ENCODE assay signal across 16 cellular contexts in the genomic region with DNA sequence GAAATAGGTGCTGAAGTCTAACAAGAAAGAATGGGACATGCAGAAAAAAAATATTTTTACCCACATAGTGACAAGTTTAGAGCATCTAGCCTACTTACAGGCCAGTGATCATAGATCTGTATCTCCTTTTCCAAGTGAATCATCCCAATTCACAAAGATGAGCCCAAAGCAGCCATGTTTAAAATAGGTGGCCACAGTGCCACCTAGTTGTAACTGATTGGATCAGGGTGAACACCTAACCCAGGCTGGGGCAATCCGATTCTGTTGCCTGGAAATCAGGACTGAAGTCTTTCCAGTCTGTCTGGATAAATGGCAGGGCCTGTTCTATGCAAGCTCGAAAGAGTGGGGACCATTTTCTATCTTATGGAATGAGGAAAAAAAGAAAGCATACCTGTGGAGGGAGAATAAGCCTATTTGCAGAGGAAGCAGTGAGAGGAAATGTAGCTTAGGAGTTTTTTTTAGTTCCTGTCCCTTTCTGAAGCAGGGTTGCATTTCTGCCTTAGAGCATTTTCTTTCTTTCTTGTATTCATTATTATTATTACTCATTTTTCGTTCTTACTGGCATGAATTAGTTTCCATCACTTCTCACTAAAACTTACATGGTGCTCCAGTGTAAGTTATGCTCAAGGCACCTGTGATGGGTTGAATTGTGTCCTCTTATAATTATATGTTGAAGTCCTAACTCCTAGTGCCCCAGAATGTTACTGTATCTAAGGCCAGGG.
DNase-seq lines count a peak whose midpoint lies in the region; ATAC-seq, FAIRE-seq and TF ChIP-seq lines count a peak whose summit lies in the region.
"Had no signal": no experiment of that assay in that cellular context is flagged by ENCODE, and none has a peak within 500 bp of the region (broad histone marks: within the 10 kb centered on the region; RNA-seq: fewer than 3 reads in every experiment).

No MANE protein-coding gene starts in this region.

- H3K9me2 ChIP-seq in DOHH2 (replicated peaks; ENCODE audit: control insufficient read depth, low read length) (no peaks in the 10 kb centered on the region), OCI-LY7 (ENCODE audit: insufficient read depth, low read length) (no peaks in the 10 kb centered on the region)

- no peaks in the 10 kb centered on the region for H3F3A ChIP-seq in DOHH2 (ENCODE audit: control insufficient read depth, insufficient read depth)

- CTCF ChIA-PET in OCI-LY7 (lab: Charles Lee; ENCODE audit: unreplicated experiment): interaction anchor here (0.6 kb wide), 1 partner anchor 636 kb away, joined by 3 read pairs; no protein-coding TSS in a partner anchor

- intact Hi-C loops in OCI-LY7 (cut with micrococcal nuclease; ENCODE audit: unreplicated experiment): no loop called here
- intact Hi-C loops in Right ventricle myocardium superior (cut with DNase I): no loop called here

- no peaks in the 10 kb centered on the region for H4K20me1 ChIP-seq in DOHH2 (ENCODE audit: control insufficient read depth, insufficient read depth, low read depth, low read length)
- H4K20me1 ChIP-seq in OCI-LY7 (ENCODE audit: insufficient read depth, low read length): no peaks in the 10 kb centered on the region

- H2AFZ ChIP-seq in OCI-LY7 (ENCODE audit: low read length): no peak overlapping the region

- H3K27ac ChIP-seq in DOHH2 (ENCODE audit: low read depth, low read length) (no peak overlapping the region), OCI-LY7 (ENCODE audit: low read depth, low read length, poor library complexity, severe bottlenecking) (no peak overlapping the region)
- H3K27ac ChIP-seq: body of pancreas, skin epidermis, thoracic aorta had no signal

- H3K4me1 ChIP-seq in DOHH2 (ENCODE audit: control insufficient read depth, low read length) (no peaks in the 10 kb centered on the region), OCI-LY7 (ENCODE audit: insufficient read depth, low read length, poor library complexity, severe bottlenecking) (no peaks in the 10 kb centered on the region)
- H3K4me1 ChIP-seq: body of pancreas had no signal

- peak; percentile 33 for TF ChIP-seq CTCF in DOHH2 (IDR thresholded peaks at IDR 0.05; ENCODE audit: low read depth, low read length, poor library complexity, severe bottlenecking)
- TF ChIP-seq CTCF in OCI-LY7 (conservative IDR thresholded peaks at IDR 0.05; ENCODE audit: low read length): peak; percentile 63

- ATAC-seq in HG02571 (IDR thresholded peaks at IDR 0.05; ENCODE audit: unreplicated experiment) (no peak), GM21390 (IDR thresholded peaks at IDR 0.05; ENCODE audit: unreplicated experiment) (no peak), GM19324 (IDR thresholded peaks at IDR 0.05; ENCODE audit: low FRiP score, unreplicated experiment) (no peak), Right ventricle myocardium superior (ENCODE audit: poor library complexity) (no peak)
- ATAC-seq: body of pancreas had no signal

- H3K36me3 ChIP-seq in DOHH2 (ENCODE audit: control insufficient read depth, low read length): no peaks in the 10 kb centered on the region
- no peaks in the 10 kb centered on the region for H3K36me3 ChIP-seq in OCI-LY7 (ENCODE audit: insufficient read depth, low read length)
- H3K36me3 ChIP-seq: thoracic aorta had no signal

- no TSS peak for BruUV-seq in OCI-LY7 (replicated peaks; lab: Mats Ljungman, UMichigan)

- POLR2A ChIA-PET in OCI-LY7 (lab: Charles Lee): interaction anchor here (0.6 to 0.8 kb wide), 3 partner anchors 9 to 350 kb away, joined by 3 read pairs; no protein-coding TSS in a partner anchor

- H3K4me3 ChIP-seq in DOHH2 (ENCODE audit: low read length) (no peak overlapping the region), OCI-LY7 (ENCODE audit: low read depth, low read length, poor library complexity, severe bottlenecking) (no peak overlapping the region)
- H3K4me3 ChIP-seq: body of pancreas, skin epidermis, thoracic aorta had no signal

- H3K27me3 ChIP-seq in DOHH2 (ENCODE audit: control insufficient read depth, low read length): no peaks in the 10 kb centered on the region
- H3K27me3 ChIP-seq: body of pancreas had no signal

- H3K79me2 ChIP-seq in DOHH2 (ENCODE audit: control insufficient read depth, low read length) (no peaks in the 10 kb centered on the region), OCI-LY7 (ENCODE audit: insufficient read depth, low read depth, low read length) (no peaks in the 10 kb centered on the region)

- DNase-seq in H54 (ENCODE audit: insufficient read length, low spot score) (no peak), OCI-LY7 (ENCODE audit: low spot score) (peak; percentile 2), iPS-NIHi11 (ENCODE audit: low spot score) (peak; percentile 35), Right ventricle myocardium superior (no peak)
- DNase-seq: activated CD4-positive, alpha-beta T cell treated with anti-CD3 and anti-CD28 coated beads, Interleukin-2, amount 50 U/mL, for 1 hour; CD4-positive, CD25-positive, alpha-beta regulatory T cell; KBM-7; NCI-H2171 had no signal

- H3K4me2 ChIP-seq in DOHH2 (ENCODE audit: low read length) (no peak overlapping the region), OCI-LY7 (ENCODE audit: low read length) (no peak overlapping the region)

- no peaks in the 10 kb centered on the region for H3K9me3 ChIP-seq in DOHH2 (ENCODE audit: control insufficient read depth, insufficient read depth, low read length)
- H3K9me3 ChIP-seq in OCI-LY7 (ENCODE audit: low read length): no peaks in the 10 kb centered on the region
- H3K9me3 ChIP-seq: body of pancreas, thoracic aorta had no signal

- TF ChIP-seq POLR2A in H54 (IDR thresholded peaks at IDR 0.05; ENCODE audit: low read depth, low read length): no peak

- peak; percentile 52 for FAIRE-seq in H54 (lab: Jason Lieb, UNC)
- FAIRE-seq: GM19239 had no signal

Comparison
In these comparisons a context has a peak if more than half of its experiments do, and no peak if none do; other contexts are left out.
1. DNase-seq: peak in OCI-LY7 (single experiment) and iPS-NIHi11 (single experiment); none in H54 (single experiment) and Right ventricle myocardium superior (single experiment).